Comparison of ENCODE assay signal across 28 cellular contexts in genomic region chr2:113021312-113021711, GRCh38. TPM values are rescaled to one million over a fixed set of nuclear protein-coding genes. Genes with fewer than 3 reads are reported as not detected.
"Had no signal": no experiment of that assay in that cellular context is flagged by ENCODE, and none has a peak within 500 bp of the region (broad histone marks: within the 10 kb centered on the region; RNA-seq: fewer than 3 reads in every experiment).

No MANE protein-coding gene starts in this region.

- H3K27ac ChIP-seq: PC-9, Peyer's patch, SJCRH30 had no signal

- H3K9me3 ChIP-seq: Peyer's patch, SJCRH30 had no signal

- H3K4me1 ChIP-seq: Peyer's patch, SJCRH30 had no signal

- FAIRE-seq: HepG2 had no signal

- H3K4me2 ChIP-seq: PC-9 had no signal

- H2AFZ ChIP-seq: PC-9 had no signal

- H3K4me3 ChIP-seq: PC-9, Peyer's patch, SJCRH30 had no signal

- H3K36me3 ChIP-seq: Peyer's patch, SJCRH30 had no signal

- ATAC-seq: HepG2, Right ventricle myocardium inferior, SK-N-SH treated with all-trans-retinoic acid at 6 μM for 48 hours had no signal

- H3K27me3 ChIP-seq: Peyer's patch, SJCRH30 had no signal

- DNase-seq: IMR-90; Kasumi-1; KG1; MM.1S; NCI-H1105; NCI-H1417; NCI-H1436 treated with DMSO at 0.1 percent for 48 hours; NCI-H1694; NCI-H187 treated with DMSO at 0.1 percent for 48 hours; NCI-H2029 treated with DMSO at 0.1 percent for 48 hours; NCI-H2171 treated with DMSO at 0.1 percent for 48 hours; NCI-H524 treated with DMSO at 0.1 percent for 48 hours; NCI-H69; NCI-H774; NK-92 treated with Interleukin-12 subunit alpha and Interleukin-12 subunit beta, amount 100 ng/mL, for 24 hours; OCI-M1; PC-9; Peyer's patch; SHP77 treated with DMSO at 0.1 percent for 48 hours; SJCRH30 had no signal

RNA-seq across cellular contexts. Expression of gene IL36A, which starts 16.1 kb away (rescaled TPM):
- total RNA-seq: HepG2, HT1080, IMR-90, M059J, NCI-H460, PC-9, Peyer's patch, Right ventricle myocardium inferior, RPMI7951, SJCRH30 had no signal
- polyA plus RNA-seq: HepG2, IMR-90 had no signal

RNA-seq across cellular contexts. Expression of gene IL36B, which starts 31.4 kb away (rescaled TPM):
- total RNA-seq: HepG2; HT1080; IMR-90; M059J; NCI-H460; PC-9; Peyer's patch; Right ventricle myocardium inferior; RPMI7951; SJCRH30; T-helper 1 cell treated with Interleukin-12 subunit alpha and Interleukin-12 subunit beta and Interleukin-4 antibody, amounts not matched to agents 30 ng/mL and 1 ng/mL, for 36 hours had no signal
- polyA plus RNA-seq: HepG2, IMR-90 had no signal

RNA-seq across cellular contexts. Expression of gene IL36RN, which starts 37.7 kb away (rescaled TPM):
- total RNA-seq: HepG2; HT1080; IMR-90; M059J; NCI-H460; Peyer's patch; Right ventricle myocardium inferior; RPMI7951; SJCRH30; T-helper 1 cell treated with Interleukin-12 subunit alpha and Interleukin-12 subunit beta and Interleukin-4 antibody, amounts not matched to agents 30 ng/mL and 1 ng/mL, for 36 hours had no signal
- polyA plus RNA-seq: HepG2, IMR-90 had no signal

RNA-seq across cellular contexts. Expression of gene IL36G, which starts 43.5 kb away (rescaled TPM):
- total RNA-seq: HepG2; HT1080; IMR-90; M059J; NCI-H460; PC-9; Peyer's patch; Right ventricle myocardium inferior; SJCRH30; T-helper 1 cell treated with Interleukin-12 subunit alpha and Interleukin-12 subunit beta and Interleukin-4 antibody, amounts not matched to agents 30 ng/mL and 1 ng/mL, for 36 hours had no signal
- polyA plus RNA-seq: HepG2, IMR-90 had no signal

RNA-seq across cellular contexts. Expression of gene IL1F10, which starts 46.5 kb away (rescaled TPM):
- total RNA-seq: HepG2; HT1080; IMR-90; M059J; NCI-H460; PC-9; Peyer's patch; Right ventricle myocardium inferior; RPMI7951; SJCRH30; T-helper 1 cell treated with Interleukin-12 subunit alpha and Interleukin-12 subunit beta and Interleukin-4 antibody, amounts not matched to agents 30 ng/mL and 1 ng/mL, for 36 hours had no signal
- polyA plus RNA-seq: HepG2, IMR-90 had no signal
